Comparison of ENCODE assay signal across 25 cellular contexts in genomic region chr4:90152024-90152423, GRCh38. TPM values are rescaled to one million over a fixed set of nuclear protein-coding genes. Genes with fewer than 3 reads are reported as not detected.
"Had no signal": no experiment of that assay in that cellular context is flagged by ENCODE, and none has a peak within 500 bp of the region (broad histone marks: within the 10 kb centered on the region; RNA-seq: fewer than 3 reads in every experiment).

No MANE protein-coding gene starts in this region.

- H3K4me1 Mint-ChIP-seq: activated B cell treated with CpG ODN at 0.5 μM for 24 hours; activated T-helper 17 cell treated with anti-CD3 and anti-CD28 coated beads, Interleukin-2, amount 50 U/mL, for 72 hours had no signal

- H3K27me3 ChIP-seq: brain microvascular endothelial cell had no signal

- DNase-seq: activated B cell treated with CpG ODN at 0.5 μM for 24 hours; activated CD4-positive, alpha-beta T cell treated with anti-CD3 and anti-CD28 coated beads for 48 hours; activated CD4-positive, alpha-beta T cell treated with anti-CD3 and anti-CD28 coated beads, Interleukin-2, amount 50 U/mL, for 1 hour; activated CD4-positive, alpha-beta T cell treated with anti-CD3 and anti-CD28 coated beads, Interleukin-2, amount 50 U/mL, for 48 hours; activated CD8-positive, alpha-beta memory T cell treated with anti-CD3 and anti-CD28 coated beads for 24 hours; activated CD8-positive, alpha-beta T cell treated with anti-CD3 and anti-CD28 coated beads for 36 hours; activated effector memory CD4-positive, alpha-beta T cell treated with Interleukin-2 at 50 U/mL for 16 hours; activated gamma-delta T cell treated with Interleukin-2 at 50 U/mL for 16 hours; activated naive CD4-positive, alpha-beta T cell treated with anti-CD3 and anti-CD28 coated beads, Interleukin-2, amount 50 U/mL, for 16 hours; activated naive CD4-positive, alpha-beta T cell treated with Interleukin-2 at 50 U/mL for 16 hours; activated T-cell treated with anti-CD3 and anti-CD28 coated beads, Interleukin-2, amount 50 U/mL, for 4 hours; amniotic stem cell; anterior cingulate cortex; brain microvascular endothelial cell; cortex of kidney; effector CD8-positive, alpha-beta T cell; foreskin fibroblast; head of caudate nucleus; T-helper 2 cell had no signal

- H3K27ac Mint-ChIP-seq: activated B cell treated with CpG ODN at 0.5 μM for 24 hours; activated CD8-positive, alpha-beta T cell treated with anti-CD3 and anti-CD28 coated beads for 36 hours; activated naive CD8-positive, alpha-beta T cell; activated T-helper 17 cell treated with anti-CD3 and anti-CD28 coated beads, Interleukin-2, amount 50 U/mL, for 72 hours had no signal

- H3K27ac ChIP-seq: brain microvascular endothelial cell, epithelial cell of prostate had no signal

- H3K27me3 Mint-ChIP-seq: activated B cell treated with CpG ODN at 0.5 μM for 24 hours; activated CD8-positive, alpha-beta T cell treated with anti-CD3 and anti-CD28 coated beads for 36 hours; activated naive CD8-positive, alpha-beta T cell; activated T-helper 17 cell treated with anti-CD3 and anti-CD28 coated beads, Interleukin-2, amount 50 U/mL, for 72 hours had no signal

- ATAC-seq: activated CD4-positive, CD25-positive, alpha-beta regulatory T cell treated with anti-CD3 and anti-CD28 coated beads, Interleukin-2, amount 50 U/mL, for 24 hours; activated CD8-positive, alpha-beta T cell treated with anti-CD3 and anti-CD28 coated beads for 36 hours; activated T-cell treated with anti-CD3 and anti-CD28 coated beads, Interleukin-2, amount 50 U/mL, for 4 hours; activated T-helper 17 cell treated with anti-CD3 and anti-CD28 coated beads, Interleukin-2, amount 50 U/mL, for 72 hours had no signal

- H3K36me3 Mint-ChIP-seq: activated naive CD8-positive, alpha-beta T cell had no signal

- H3K4me3 Mint-ChIP-seq: activated B cell treated with CpG ODN at 0.5 μM for 24 hours; activated CD8-positive, alpha-beta T cell treated with anti-CD3 and anti-CD28 coated beads for 36 hours; activated naive CD8-positive, alpha-beta T cell; activated T-cell treated with anti-CD3 and anti-CD28 coated beads, Interleukin-2, amount 50 U/mL, for 4 hours; activated T-helper 17 cell treated with anti-CD3 and anti-CD28 coated beads, Interleukin-2, amount 50 U/mL, for 72 hours had no signal

- H3K36me3 ChIP-seq: brain microvascular endothelial cell had no signal

- H3K9me3 Mint-ChIP-seq: activated B cell treated with CpG ODN at 0.5 μM for 24 hours; activated T-cell treated with anti-CD3 and anti-CD28 coated beads, Interleukin-2, amount 50 U/mL, for 4 hours; activated T-helper 17 cell treated with anti-CD3 and anti-CD28 coated beads, Interleukin-2, amount 50 U/mL, for 72 hours had no signal

RNA-seq across cellular contexts. Expression of gene CCSER1, which starts 24.8 kb away (rescaled TPM):
- total RNA-seq: activated CD8-positive, alpha-beta T cell treated with anti-CD3 and anti-CD28 coated beads for 36 hours; chondrocyte; T-helper 1 cell treated with Interleukin-12 subunit alpha and Interleukin-12 subunit beta and Interleukin-4 antibody, amounts not matched to agents 30 ng/mL and 1 ng/mL, for 36 hours had no signal
